Comparison of ENCODE assay signal across 1 cellular context in genomic region chr16:69310479-69311114, GRCh38.
TF ChIP-seq lines count a peak whose summit lies in the region.

No MANE protein-coding gene starts in this region.

TF ChIP-seq in K562, 482 proteins besides CTCF, POLR2A, EP300 and RAD21 (continues in another document):
- TF ChIP-seq C11orf30 (IDR thresholded peaks at IDR 0.05; ENCODE audit: low read depth), result no peak
- peak; percentile 61 for TF ChIP-seq BCOR (IDR thresholded peaks at IDR 0.05)
- no peak for TF ChIP-seq EGR1 (conservative IDR thresholded peaks at IDR 0.05)
- no peak for TF ChIP-seq PBX2 (CRISPR knock-in tag; IDR thresholded peaks at IDR 0.05; ENCODE audit: low read depth)
- peak; percentile 62 for TF ChIP-seq PBX2 (tag; conservative IDR thresholded peaks at IDR 0.05; ENCODE audit: low read depth)
- no peak for TF ChIP-seq SMARCB1 (IDR thresholded peaks at IDR 0.05; ENCODE audit: insufficient read length, low read depth)
- TF ChIP-seq HMG20A (CRISPR knock-in tag; conservative IDR thresholded peaks at IDR 0.05), result no peak
- TF ChIP-seq LARP7 (IDR thresholded peaks at IDR 0.05), result peak; percentile 47; the same call in 1 of the 2 replicates
- TF ChIP-seq PCBP1 (IDR thresholded peaks at IDR 0.05; ENCODE audit: low read depth, low read length, poor library complexity, severe bottlenecking), result no peak
- peak; percentile 46; the same call in 1 of the 2 replicates for TF ChIP-seq ELF1 (tag; IDR thresholded peaks at IDR 0.05)
- no peak for TF ChIP-seq MAZ (CRISPR knock-in tag; conservative IDR thresholded peaks at IDR 0.05 in 1 of 2, IDR thresholded peaks at IDR 0.05 in 1 of 2)
- TF ChIP-seq ELK1 (CRISPR knock-in tag; IDR thresholded peaks at IDR 0.05), result no peak
- TF ChIP-seq PML (IDR thresholded peaks at IDR 0.05; ENCODE audit: low read length), result 0 out of 2 replicates have a peak, but pooled peaks have one; percentile 14
- no peak for TF ChIP-seq MGA (IDR thresholded peaks at IDR 0.05)
- no peak for TF ChIP-seq ZNF561 (CRISPR knock-in tag; conservative IDR thresholded peaks at IDR 0.05)
- no peak for TF ChIP-seq DACH1 (IDR thresholded peaks at IDR 0.05; ENCODE audit: partially characterized antibody)
- 0 out of 2 replicates have a peak, but pooled peaks have one; percentile 24 for TF ChIP-seq NFRKB (IDR thresholded peaks at IDR 0.05; ENCODE audit: low read depth)
- TF ChIP-seq ZNF253 (CRISPR knock-in tag; conservative IDR thresholded peaks at IDR 0.05), result no peak
- no peak for TF ChIP-seq HES1 (IDR thresholded peaks at IDR 0.05; ENCODE audit: low read depth)
- TF ChIP-seq TRIM24 (IDR thresholded peaks at IDR 0.05), result no peak
- 0 out of 4 replicates have a peak, but pooled peaks of 1 of the 2 experiments have one; percentile 4 for TF ChIP-seq RCOR1 (IDR thresholded peaks at IDR 0.05; ENCODE audit: borderline replicate concordance in 1 of 2, low read depth in 2 of 2, low read length in 2 of 2)
- peak; percentile 38; the same call in 1 of the 2 replicates for TF ChIP-seq EP400 (IDR thresholded peaks at IDR 0.05)
- TF ChIP-seq OTX1 (CRISPR knock-in tag; IDR thresholded peaks at IDR 0.05), result no peak
- TF ChIP-seq DDX20 (tag; IDR thresholded peaks at IDR 0.05; ENCODE audit: low read depth), result no peak
- TF ChIP-seq HDAC1 (IDR thresholded peaks at IDR 0.05), result 0 out of 4 replicates have a peak, but pooled peaks of 1 of the 2 experiments have one; percentile 17
- TF ChIP-seq STAG1 (CRISPR knock-in tag; IDR thresholded peaks at IDR 0.05; ENCODE audit: borderline replicate concordance), result peak; percentile 20; the same call in 1 of the 2 replicates
- TF ChIP-seq KDM5B (IDR thresholded peaks at IDR 0.05; ENCODE audit: insufficient replicate concordance, low read depth, low read length), result no peak
- no peak for TF ChIP-seq ZNF518B (CRISPR knock-in tag; IDR thresholded peaks at IDR 0.05)
- no peak for TF ChIP-seq MBD2 (IDR thresholded peaks at IDR 0.05; ENCODE audit: borderline replicate concordance, low read depth)
- TF ChIP-seq MEIS2 (IDR thresholded peaks at IDR 0.05; ENCODE audit: partially characterized antibody), result peak; percentile 50
- 0 out of 2 replicates have a peak, but pooled peaks have one; percentile 34 for TF ChIP-seq ETV5 (CRISPR knock-in tag; IDR thresholded peaks at IDR 0.05; ENCODE audit: low read depth)
- TF ChIP-seq MECOM (CRISPR knock-in tag; IDR thresholded peaks at IDR 0.05), result no peak
- peak; percentile 65; the same call in 1 of the 2 replicates for TF ChIP-seq SUPT5H (IDR thresholded peaks at IDR 0.05)
- peak in 1 of 2 experiments; percentile 6; a peak in 1 of 4 replicates for TF ChIP-seq MNT (conservative IDR thresholded peaks at IDR 0.05)
- TF ChIP-seq KDM1A (IDR thresholded peaks at IDR 0.05), result peak in 1 of 2 experiments; percentile 20; a peak in 1 of 4 replicates
- no peak for TF ChIP-seq FOXK1 (CRISPR knock-in tag; IDR thresholded peaks at IDR 0.05; ENCODE audit: borderline replicate concordance)
- TF ChIP-seq ZFP36 (IDR thresholded peaks at IDR 0.05; ENCODE audit: low read depth, low read length, partially characterized antibody), result no peak
- no peak for TF ChIP-seq NRF1 (conservative IDR thresholded peaks at IDR 0.05 in 1 of 2, IDR thresholded peaks at IDR 0.05 in 1 of 2)
- TF ChIP-seq FOS (IDR thresholded peaks at IDR 0.05; ENCODE audit: extremely low read depth, insufficient read length), result no peak
- no peak for TF ChIP-seq ZNF3 (CRISPR knock-in tag; IDR thresholded peaks at IDR 0.05)
- no peak for TF ChIP-seq TEAD4 (IDR thresholded peaks at IDR 0.05; ENCODE audit: low read length)
- 0 out of 2 replicates have a peak, but pooled peaks have one; percentile 17 for TF ChIP-seq TEAD4 (CRISPR knock-in tag; IDR thresholded peaks at IDR 0.05; ENCODE audit: borderline replicate concordance)
